2 cellular contexts compared by ENCODE assay signal in the genomic region with DNA sequence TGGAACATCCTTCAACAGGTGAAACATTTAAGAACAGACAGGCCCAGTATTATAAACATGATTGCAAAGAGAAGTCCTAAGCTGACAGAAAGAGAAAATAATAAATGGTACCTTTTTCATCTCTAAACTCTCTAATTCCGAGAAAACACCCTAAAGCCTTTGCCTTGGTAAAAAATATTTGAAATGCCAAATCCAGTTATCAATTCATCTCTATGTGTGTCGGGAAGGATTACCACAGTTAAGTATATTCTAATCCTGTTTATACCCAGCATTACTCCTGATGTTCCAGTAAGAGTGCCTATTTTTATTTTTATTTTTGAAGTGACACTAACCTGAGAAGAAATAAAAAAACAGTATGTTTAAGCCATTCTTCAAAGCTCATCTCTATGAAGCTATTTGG.
TF ChIP-seq lines count a peak whose summit lies in the region.

No MANE protein-coding gene starts in this region.

TF ChIP-seq in HCT116, 20 proteins besides CTCF, POLR2A, EP300 and RAD21 (continued from another document):
- TF ChIP-seq, protein P1, sequence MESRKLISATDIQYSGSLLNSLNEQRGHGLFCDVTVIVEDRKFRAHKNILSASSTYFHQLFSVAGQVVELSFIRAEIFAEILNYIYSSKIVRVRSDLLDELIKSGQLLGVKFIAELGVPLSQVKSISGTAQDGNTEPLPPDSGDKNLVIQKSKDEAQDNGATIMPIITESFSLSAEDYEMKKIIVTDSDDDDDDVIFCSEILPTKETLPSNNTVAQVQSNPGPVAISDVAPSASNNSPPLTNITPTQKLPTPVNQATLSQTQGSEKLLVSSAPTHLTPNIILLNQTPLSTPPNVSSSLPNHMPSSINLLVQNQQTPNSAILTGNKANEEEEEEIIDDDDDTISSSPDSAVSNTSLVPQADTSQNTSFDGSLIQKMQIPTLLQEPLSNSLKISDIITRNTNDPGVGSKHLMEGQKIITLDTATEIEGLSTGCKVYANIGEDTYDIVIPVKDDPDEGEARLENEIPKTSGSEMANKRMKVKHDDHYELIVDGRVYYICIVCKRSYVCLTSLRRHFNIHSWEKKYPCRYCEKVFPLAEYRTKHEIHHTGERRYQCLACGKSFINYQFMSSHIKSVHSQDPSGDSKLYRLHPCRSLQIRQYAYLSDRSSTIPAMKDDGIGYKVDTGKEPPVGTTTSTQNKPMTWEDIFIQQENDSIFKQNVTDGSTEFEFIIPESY (IDR thresholded peaks at IDR 0.05; ENCODE audit: extremely low read depth, insufficient replicate concordance, low read length): no peak
- TF ChIP-seq, protein P2, sequence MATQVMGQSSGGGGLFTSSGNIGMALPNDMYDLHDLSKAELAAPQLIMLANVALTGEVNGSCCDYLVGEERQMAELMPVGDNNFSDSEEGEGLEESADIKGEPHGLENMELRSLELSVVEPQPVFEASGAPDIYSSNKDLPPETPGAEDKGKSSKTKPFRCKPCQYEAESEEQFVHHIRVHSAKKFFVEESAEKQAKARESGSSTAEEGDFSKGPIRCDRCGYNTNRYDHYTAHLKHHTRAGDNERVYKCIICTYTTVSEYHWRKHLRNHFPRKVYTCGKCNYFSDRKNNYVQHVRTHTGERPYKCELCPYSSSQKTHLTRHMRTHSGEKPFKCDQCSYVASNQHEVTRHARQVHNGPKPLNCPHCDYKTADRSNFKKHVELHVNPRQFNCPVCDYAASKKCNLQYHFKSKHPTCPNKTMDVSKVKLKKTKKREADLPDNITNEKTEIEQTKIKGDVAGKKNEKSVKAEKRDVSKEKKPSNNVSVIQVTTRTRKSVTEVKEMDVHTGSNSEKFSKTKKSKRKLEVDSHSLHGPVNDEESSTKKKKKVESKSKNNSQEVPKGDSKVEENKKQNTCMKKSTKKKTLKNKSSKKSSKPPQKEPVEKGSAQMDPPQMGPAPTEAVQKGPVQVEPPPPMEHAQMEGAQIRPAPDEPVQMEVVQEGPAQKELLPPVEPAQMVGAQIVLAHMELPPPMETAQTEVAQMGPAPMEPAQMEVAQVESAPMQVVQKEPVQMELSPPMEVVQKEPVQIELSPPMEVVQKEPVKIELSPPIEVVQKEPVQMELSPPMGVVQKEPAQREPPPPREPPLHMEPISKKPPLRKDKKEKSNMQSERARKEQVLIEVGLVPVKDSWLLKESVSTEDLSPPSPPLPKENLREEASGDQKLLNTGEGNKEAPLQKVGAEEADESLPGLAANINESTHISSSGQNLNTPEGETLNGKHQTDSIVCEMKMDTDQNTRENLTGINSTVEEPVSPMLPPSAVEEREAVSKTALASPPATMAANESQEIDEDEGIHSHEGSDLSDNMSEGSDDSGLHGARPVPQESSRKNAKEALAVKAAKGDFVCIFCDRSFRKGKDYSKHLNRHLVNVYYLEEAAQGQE (IDR thresholded peaks at IDR 0.05; ENCODE audit: low read depth): no peak
- TF ChIP-seq, protein P3, sequence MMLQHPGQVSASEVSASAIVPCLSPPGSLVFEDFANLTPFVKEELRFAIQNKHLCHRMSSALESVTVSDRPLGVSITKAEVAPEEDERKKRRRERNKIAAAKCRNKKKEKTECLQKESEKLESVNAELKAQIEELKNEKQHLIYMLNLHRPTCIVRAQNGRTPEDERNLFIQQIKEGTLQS (IDR thresholded peaks at IDR 0.05): no peak
- TF ChIP-seq SP1 (IDR thresholded peaks at IDR 0.05; ENCODE audit: low read depth) (no peak), EGR1 (IDR thresholded peaks at IDR 0.05; ENCODE audit: low read depth) (no peak)

TF ChIP-seq in WTC11, 78 proteins besides CTCF, POLR2A, EP300 and RAD21 (continued from another document):
- TF ChIP-seq, protein P4, sequence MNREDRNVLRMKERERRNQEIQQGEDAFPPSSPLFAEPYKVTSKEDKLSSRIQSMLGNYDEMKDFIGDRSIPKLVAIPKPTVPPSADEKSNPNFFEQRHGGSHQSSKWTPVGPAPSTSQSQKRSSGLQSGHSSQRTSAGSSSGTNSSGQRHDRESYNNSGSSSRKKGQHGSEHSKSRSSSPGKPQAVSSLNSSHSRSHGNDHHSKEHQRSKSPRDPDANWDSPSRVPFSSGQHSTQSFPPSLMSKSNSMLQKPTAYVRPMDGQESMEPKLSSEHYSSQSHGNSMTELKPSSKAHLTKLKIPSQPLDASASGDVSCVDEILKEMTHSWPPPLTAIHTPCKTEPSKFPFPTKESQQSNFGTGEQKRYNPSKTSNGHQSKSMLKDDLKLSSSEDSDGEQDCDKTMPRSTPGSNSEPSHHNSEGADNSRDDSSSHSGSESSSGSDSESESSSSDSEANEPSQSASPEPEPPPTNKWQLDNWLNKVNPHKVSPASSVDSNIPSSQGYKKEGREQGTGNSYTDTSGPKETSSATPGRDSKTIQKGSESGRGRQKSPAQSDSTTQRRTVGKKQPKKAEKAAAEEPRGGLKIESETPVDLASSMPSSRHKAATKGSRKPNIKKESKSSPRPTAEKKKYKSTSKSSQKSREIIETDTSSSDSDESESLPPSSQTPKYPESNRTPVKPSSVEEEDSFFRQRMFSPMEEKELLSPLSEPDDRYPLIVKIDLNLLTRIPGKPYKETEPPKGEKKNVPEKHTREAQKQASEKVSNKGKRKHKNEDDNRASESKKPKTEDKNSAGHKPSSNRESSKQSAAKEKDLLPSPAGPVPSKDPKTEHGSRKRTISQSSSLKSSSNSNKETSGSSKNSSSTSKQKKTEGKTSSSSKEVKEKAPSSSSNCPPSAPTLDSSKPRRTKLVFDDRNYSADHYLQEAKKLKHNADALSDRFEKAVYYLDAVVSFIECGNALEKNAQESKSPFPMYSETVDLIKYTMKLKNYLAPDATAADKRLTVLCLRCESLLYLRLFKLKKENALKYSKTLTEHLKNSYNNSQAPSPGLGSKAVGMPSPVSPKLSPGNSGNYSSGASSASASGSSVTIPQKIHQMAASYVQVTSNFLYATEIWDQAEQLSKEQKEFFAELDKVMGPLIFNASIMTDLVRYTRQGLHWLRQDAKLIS (CRISPR knock-in tag; IDR thresholded peaks at IDR 0.05; ENCODE audit: borderline replicate concordance): no peak
- TF ChIP-seq SMAD4 (CRISPR knock-in tag; IDR thresholded peaks at IDR 0.05): no peak
- TF ChIP-seq, protein P5, sequence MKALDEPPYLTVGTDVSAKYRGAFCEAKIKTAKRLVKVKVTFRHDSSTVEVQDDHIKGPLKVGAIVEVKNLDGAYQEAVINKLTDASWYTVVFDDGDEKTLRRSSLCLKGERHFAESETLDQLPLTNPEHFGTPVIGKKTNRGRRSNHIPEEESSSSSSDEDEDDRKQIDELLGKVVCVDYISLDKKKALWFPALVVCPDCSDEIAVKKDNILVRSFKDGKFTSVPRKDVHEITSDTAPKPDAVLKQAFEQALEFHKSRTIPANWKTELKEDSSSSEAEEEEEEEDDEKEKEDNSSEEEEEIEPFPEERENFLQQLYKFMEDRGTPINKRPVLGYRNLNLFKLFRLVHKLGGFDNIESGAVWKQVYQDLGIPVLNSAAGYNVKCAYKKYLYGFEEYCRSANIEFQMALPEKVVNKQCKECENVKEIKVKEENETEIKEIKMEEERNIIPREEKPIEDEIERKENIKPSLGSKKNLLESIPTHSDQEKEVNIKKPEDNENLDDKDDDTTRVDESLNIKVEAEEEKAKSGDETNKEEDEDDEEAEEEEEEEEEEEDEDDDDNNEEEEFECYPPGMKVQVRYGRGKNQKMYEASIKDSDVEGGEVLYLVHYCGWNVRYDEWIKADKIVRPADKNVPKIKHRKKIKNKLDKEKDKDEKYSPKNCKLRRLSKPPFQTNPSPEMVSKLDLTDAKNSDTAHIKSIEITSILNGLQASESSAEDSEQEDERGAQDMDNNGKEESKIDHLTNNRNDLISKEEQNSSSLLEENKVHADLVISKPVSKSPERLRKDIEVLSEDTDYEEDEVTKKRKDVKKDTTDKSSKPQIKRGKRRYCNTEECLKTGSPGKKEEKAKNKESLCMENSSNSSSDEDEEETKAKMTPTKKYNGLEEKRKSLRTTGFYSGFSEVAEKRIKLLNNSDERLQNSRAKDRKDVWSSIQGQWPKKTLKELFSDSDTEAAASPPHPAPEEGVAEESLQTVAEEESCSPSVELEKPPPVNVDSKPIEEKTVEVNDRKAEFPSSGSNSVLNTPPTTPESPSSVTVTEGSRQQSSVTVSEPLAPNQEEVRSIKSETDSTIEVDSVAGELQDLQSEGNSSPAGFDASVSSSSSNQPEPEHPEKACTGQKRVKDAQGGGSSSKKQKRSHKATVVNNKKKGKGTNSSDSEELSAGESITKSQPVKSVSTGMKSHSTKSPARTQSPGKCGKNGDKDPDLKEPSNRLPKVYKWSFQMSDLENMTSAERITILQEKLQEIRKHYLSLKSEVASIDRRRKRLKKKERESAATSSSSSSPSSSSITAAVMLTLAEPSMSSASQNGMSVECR (CRISPR knock-in tag; IDR thresholded peaks at IDR 0.05; ENCODE audit: borderline replicate concordance): no peak
- TF ChIP-seq TCF7 (CRISPR knock-in tag; IDR thresholded peaks at IDR 0.05; ENCODE audit: low read depth): no peak
- no peak for TF ChIP-seq GRHL2 (CRISPR knock-in tag; IDR thresholded peaks at IDR 0.05; ENCODE audit: insufficient replicate concordance, severe bottlenecking)
- TF ChIP-seq, protein P6, sequence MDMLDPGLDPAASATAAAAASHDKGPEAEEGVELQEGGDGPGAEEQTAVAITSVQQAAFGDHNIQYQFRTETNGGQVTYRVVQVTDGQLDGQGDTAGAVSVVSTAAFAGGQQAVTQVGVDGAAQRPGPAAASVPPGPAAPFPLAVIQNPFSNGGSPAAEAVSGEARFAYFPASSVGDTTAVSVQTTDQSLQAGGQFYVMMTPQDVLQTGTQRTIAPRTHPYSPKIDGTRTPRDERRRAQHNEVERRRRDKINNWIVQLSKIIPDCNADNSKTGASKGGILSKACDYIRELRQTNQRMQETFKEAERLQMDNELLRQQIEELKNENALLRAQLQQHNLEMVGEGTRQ (CRISPR knock-in tag; IDR thresholded peaks at IDR 0.05): no peak
- TF ChIP-seq, protein P7, sequence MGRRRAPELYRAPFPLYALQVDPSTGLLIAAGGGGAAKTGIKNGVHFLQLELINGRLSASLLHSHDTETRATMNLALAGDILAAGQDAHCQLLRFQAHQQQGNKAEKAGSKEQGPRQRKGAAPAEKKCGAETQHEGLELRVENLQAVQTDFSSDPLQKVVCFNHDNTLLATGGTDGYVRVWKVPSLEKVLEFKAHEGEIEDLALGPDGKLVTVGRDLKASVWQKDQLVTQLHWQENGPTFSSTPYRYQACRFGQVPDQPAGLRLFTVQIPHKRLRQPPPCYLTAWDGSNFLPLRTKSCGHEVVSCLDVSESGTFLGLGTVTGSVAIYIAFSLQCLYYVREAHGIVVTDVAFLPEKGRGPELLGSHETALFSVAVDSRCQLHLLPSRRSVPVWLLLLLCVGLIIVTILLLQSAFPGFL (CRISPR knock-in tag; IDR thresholded peaks at IDR 0.05; ENCODE audit: borderline replicate concordance): no peak
- TF ChIP-seq ZNF671 (CRISPR knock-in tag; IDR thresholded peaks at IDR 0.05): no peak
- no peak for TF ChIP-seq ZNF317 (CRISPR knock-in tag; IDR thresholded peaks at IDR 0.05; ENCODE audit: borderline replicate concordance, low read depth)
